ENCODE assay signal across 20 cellular contexts in the genomic region with DNA sequence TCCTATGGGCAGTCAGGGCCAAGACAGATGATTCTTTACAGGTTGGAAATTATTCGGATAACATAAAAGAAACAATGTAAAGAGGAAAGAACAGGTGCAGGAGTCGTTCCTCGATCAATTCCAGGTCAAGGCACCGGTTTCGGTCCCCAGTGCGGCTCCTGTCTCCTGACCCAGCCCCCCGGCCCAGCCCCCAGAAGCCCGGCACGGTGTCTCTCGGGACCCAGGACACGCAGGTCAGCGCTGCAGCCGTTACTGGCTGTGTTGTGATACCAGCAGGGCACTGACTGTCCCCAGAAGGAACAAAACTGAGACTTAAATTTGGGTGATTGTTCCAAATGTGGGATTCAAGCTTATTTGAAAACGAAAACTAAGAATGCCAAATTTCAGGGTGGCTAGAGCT. TPM values are rescaled to one million over a fixed set of nuclear protein-coding genes. Genes with fewer than 3 reads are reported as not detected.
DNase-seq lines count a peak whose midpoint lies in the region; ATAC-seq and TF ChIP-seq lines count a peak whose summit lies in the region.
"Had no signal": no experiment of that assay in that cellular context is flagged by ENCODE, and none has a peak within 500 bp of the region (broad histone marks: within the 10 kb centered on the region; RNA-seq: fewer than 3 reads in every experiment).

No MANE protein-coding gene starts in this region.

- peak; percentile 39 for DNase-seq in Right ventricle myocardium superior
- no peak for DNase-seq in left cardiac atrium
- DNase-seq in Panc1 (ENCODE audit: low read depth, low spot score): no peak
- peak; percentile 37 for DNase-seq in glutamatergic neuron
- DNase-seq in stimulated activated effector memory CD8-positive, alpha-beta T cell treated with anti-CD3 and anti-CD28 coated beads, Interleukin-12 subunit alpha, Interleukin-12 subunit beta, amount 100 ng/mL, for 72 hours (ENCODE audit: low spot score in 2 of 2): no peak
- no peak for DNase-seq in vagina (ENCODE audit: extremely low spot score in 2 of 2)
- no peak for DNase-seq in activated CD4-positive, alpha-beta T cell treated with anti-CD3 and anti-CD28 coated beads, Interleukin-2, amount 10 ng/mL, durations not matched to agents 24 days and 14 days
- no peak for DNase-seq in stimulated activated naive CD4-positive, alpha-beta T cell treated with Interleukin-2 at 50 U/mL for 16 hours (lab: John Stamatoyannopoulos, UW)
- DNase-seq: AML-193, EL, MG63, NCI-H1105, NCI-H1694 treated with DMSO at 0.1 percent for 48 hours, NCI-H446, NCI-H748 treated with DMSO at 0.1 percent for 48 hours, PC-3 had no signal

- no peak for TF ChIP-seq CTCF in Panc1 (IDR thresholded peaks at IDR 0.05)
- TF ChIP-seq CTCF in glutamatergic neuron (IDR thresholded peaks at IDR 0.05; ENCODE audit: partially characterized antibody, unreplicated experiment): no peak
- TF ChIP-seq CTCF in vagina (IDR thresholded peaks at IDR 0.05): no peak

- POLR2A ChIA-PET in Panc1 (lab: Charles Lee): no interaction called here

- peaks cover 47% of the 10 kb centered on the region for H3K4me1 Mint-ChIP-seq in glutamatergic neuron (ENCODE audit: low read depth, unreplicated experiment)
- H3K4me1 Mint-ChIP-seq in stimulated activated effector memory CD8-positive, alpha-beta T cell treated with anti-CD3 and anti-CD28 coated beads, Interleukin-12 subunit alpha, Interleukin-12 subunit beta, amount 100 ng/mL, for 72 hours: peaks cover 79% of the 10 kb centered on the region
- peaks cover 56% of the 10 kb centered on the region for H3K4me1 Mint-ChIP-seq in activated CD4-positive, alpha-beta T cell treated with anti-CD3 and anti-CD28 coated beads, Interleukin-2, amount 10 ng/mL, durations not matched to agents 24 days and 14 days

- ATAC-seq in Right ventricle myocardium superior (ENCODE audit: poor library complexity): no peak
- no peak for ATAC-seq in left cardiac atrium
- no peak for ATAC-seq in Panc1
- no peak for ATAC-seq in stimulated activated effector memory CD8-positive, alpha-beta T cell treated with anti-CD3 and anti-CD28 coated beads, Interleukin-12 subunit alpha, Interleukin-12 subunit beta, amount 100 ng/mL, for 72 hours
- ATAC-seq: HepG2, PC-3 had no signal

- no peaks in the 10 kb centered on the region for H3K27me3 ChIP-seq in Panc1 (ENCODE audit: control insufficient read depth, insufficient read depth, low read length)
- no peaks in the 10 kb centered on the region for H3K27me3 ChIP-seq in vagina
- H3K27me3 ChIP-seq: MG63 had no signal

- no peak overlapping the region for H3K27ac Mint-ChIP-seq in glutamatergic neuron (ENCODE audit: unreplicated experiment)
- peak overlapping the region; percentile 90 for H3K27ac Mint-ChIP-seq in stimulated activated effector memory CD8-positive, alpha-beta T cell treated with anti-CD3 and anti-CD28 coated beads, Interleukin-12 subunit alpha, Interleukin-12 subunit beta, amount 100 ng/mL, for 72 hours
- H3K27ac Mint-ChIP-seq in activated CD4-positive, alpha-beta T cell treated with anti-CD3 and anti-CD28 coated beads, Interleukin-2, amount 10 ng/mL, durations not matched to agents 24 days and 14 days: no peak overlapping the region

- H3K4me1 ChIP-seq in Panc1 (ENCODE audit: control insufficient read depth, insufficient read depth, low read length): peaks cover 64% of the 10 kb centered on the region
- peaks cover 72% of the 10 kb centered on the region for H3K4me1 ChIP-seq in vagina

- no peak overlapping the region for H3K4me3 Mint-ChIP-seq in glutamatergic neuron (ENCODE audit: unreplicated experiment)
- H3K4me3 Mint-ChIP-seq in stimulated activated effector memory CD8-positive, alpha-beta T cell treated with anti-CD3 and anti-CD28 coated beads, Interleukin-12 subunit alpha, Interleukin-12 subunit beta, amount 100 ng/mL, for 72 hours: no peak overlapping the region
- no peak overlapping the region for H3K4me3 Mint-ChIP-seq in activated CD4-positive, alpha-beta T cell treated with anti-CD3 and anti-CD28 coated beads, Interleukin-2, amount 10 ng/mL, durations not matched to agents 24 days and 14 days

- in situ Hi-C loops in Panc1 (cut with HindIII; ENCODE audit: low pct_unique_long_range_greater_than_20kb, low sequenced_read_pairs): no loop called here

- H3K27me3 Mint-ChIP-seq in glutamatergic neuron (ENCODE audit: unreplicated experiment): peaks cover 17% of the 10 kb centered on the region
- H3K27me3 Mint-ChIP-seq in activated CD4-positive, alpha-beta T cell treated with anti-CD3 and anti-CD28 coated beads, Interleukin-2, amount 10 ng/mL, durations not matched to agents 24 days and 14 days: no peaks in the 10 kb centered on the region

- peaks cover 11% of the 10 kb centered on the region for H3K9me3 Mint-ChIP-seq in glutamatergic neuron (ENCODE audit: unreplicated experiment)
- H3K9me3 Mint-ChIP-seq in stimulated activated effector memory CD8-positive, alpha-beta T cell treated with anti-CD3 and anti-CD28 coated beads, Interleukin-12 subunit alpha, Interleukin-12 subunit beta, amount 100 ng/mL, for 72 hours: no peaks in the 10 kb centered on the region
- H3K9me3 Mint-ChIP-seq in activated CD4-positive, alpha-beta T cell treated with anti-CD3 and anti-CD28 coated beads, Interleukin-2, amount 10 ng/mL, durations not matched to agents 24 days and 14 days: peaks cover 4% of the 10 kb centered on the region

- CTCF ChIA-PET in Panc1 (lab: Charles Lee): no interaction called here

- no peaks in the 10 kb centered on the region for H3K9me3 ChIP-seq in Panc1 (ENCODE audit: control insufficient read depth, insufficient read depth, low read depth, low read length)
- no peaks in the 10 kb centered on the region for H3K9me3 ChIP-seq in vagina
- H3K9me3 ChIP-seq: MG63 had no signal

- no peak for TF ChIP-seq POLR2A in vagina (IDR thresholded peaks at IDR 0.05)

- intact Hi-C loops in Right ventricle myocardium superior (cut with DNase I) (no loop called here), left cardiac atrium (cut with DNase I) (no loop called here), Panc1 (cut with micrococcal nuclease; ENCODE audit: unreplicated experiment) (no loop called here), vagina (cut with DNase I) (no loop called here)
- intact Hi-C loops in activated CD4-positive, alpha-beta T cell treated with anti-CD3 and anti-CD28 coated beads, Interleukin-2, amount 10 ng/mL, durations not matched to agents 24 days and 14 days (cut with micrococcal nuclease): no loop called here

- no peaks in the 10 kb centered on the region for H3K36me3 ChIP-seq in Panc1 (ENCODE audit: control insufficient read depth, insufficient read depth, low read length)
- no peaks in the 10 kb centered on the region for H3K36me3 ChIP-seq in vagina

- H3K27ac ChIP-seq in Panc1 (ENCODE audit: low read length) (peak overlapping the region; percentile 98), vagina (no peak overlapping the region)
- H3K27ac ChIP-seq: KMS-11 had no signal

- H3K4me3 ChIP-seq in Panc1 (ENCODE audit: low read depth in 2 of 2, low read length in 2 of 2) (peak overlapping the region; percentile 13 to 43; a peak in 3 of 4 replicates), vagina (no peak overlapping the region)
- H3K4me3 ChIP-seq: MG63 had no signal

- no peaks in the 10 kb centered on the region for H3K36me3 Mint-ChIP-seq in glutamatergic neuron (ENCODE audit: unreplicated experiment)
- H3K36me3 Mint-ChIP-seq in stimulated activated effector memory CD8-positive, alpha-beta T cell treated with anti-CD3 and anti-CD28 coated beads, Interleukin-12 subunit alpha, Interleukin-12 subunit beta, amount 100 ng/mL, for 72 hours: peaks cover 38% of the 10 kb centered on the region
- peaks cover 40% of the 10 kb centered on the region for H3K36me3 Mint-ChIP-seq in activated CD4-positive, alpha-beta T cell treated with anti-CD3 and anti-CD28 coated beads, Interleukin-2, amount 10 ng/mL, durations not matched to agents 24 days and 14 days (ENCODE audit: low read depth)

- no TSS peak for BruUV-seq in Panc1 (replicated peaks; lab: Mats Ljungman, UMichigan)

RNA-seq across cellular contexts. Expression of a gene that starts 8.5 kb away (rescaled TPM):
- total RNA-seq in Right ventricle myocardium superior: 11.2 TPM
- total RNA-seq in left cardiac atrium: 10 to 100 TPM; 19.9 to 20.1 TPM
- total RNA-seq in Panc1 (2021; ENCODE audit: unreplicated experiment): 33.7 TPM
- 38.4 TPM for polyA plus RNA-seq in Panc1 (2012; ENCODE audit: insufficient read length)
- 15.2 TPM for total RNA-seq in glutamatergic neuron (ENCODE audit: unreplicated experiment)
- 19.6 TPM for total RNA-seq in vagina
- 15.9 TPM in 2 replicates for total RNA-seq in activated CD4-positive, alpha-beta T cell treated with anti-CD3 and anti-CD28 coated beads, Interleukin-2, amount 10 ng/mL, durations not matched to agents 24 days and 14 days
- total RNA-seq: HepG2 had no signal

RNA-seq across cellular contexts. Expression of a gene that starts 55.2 kb away (rescaled TPM):
- total RNA-seq in Right ventricle myocardium superior (not detected), left cardiac atrium (not detected), Panc1 (2021; ENCODE audit: unreplicated experiment) (not detected), glutamatergic neuron (ENCODE audit: unreplicated experiment) (not detected), vagina (not detected)
- polyA plus RNA-seq in Panc1 (2012; ENCODE audit: insufficient read length): not detected
- total RNA-seq in activated CD4-positive, alpha-beta T cell treated with anti-CD3 and anti-CD28 coated beads, Interleukin-2, amount 10 ng/mL, durations not matched to agents 24 days and 14 days: not detected in 2 replicates
- total RNA-seq: A673, H1, HepG2, PC-3 had no signal
- polyA plus RNA-seq: H1, HepG2 had no signal

Comparison
In these comparisons a context has a peak if more than half of its experiments do, and no peak if none do; other contexts are left out.
1. DNase-seq: peak in Right ventricle myocardium superior (single experiment) and glutamatergic neuron (single experiment); none in left cardiac atrium (single experiment), Panc1 (single experiment), stimulated activated effector memory CD8-positive, alpha-beta T cell treated with anti-CD3 and anti-CD28 coated beads, Interleukin-12 subunit alpha, Interleukin-12 subunit beta, amount 100 ng/mL, for 72 hours (0 of 2), vagina (0 of 2), activated CD4-positive, alpha-beta T cell treated with anti-CD3 and anti-CD28 coated beads, Interleukin-2, amount 10 ng/mL, durations not matched to agents 24 days and 14 days (single experiment) and stimulated activated naive CD4-positive, alpha-beta T cell treated with Interleukin-2 at 50 U/mL for 16 hours (single experiment).
2. H3K4me3 ChIP-seq: peak in Panc1 (2 of 2); none in vagina (0 of 2).